In the genomic region with DNA sequence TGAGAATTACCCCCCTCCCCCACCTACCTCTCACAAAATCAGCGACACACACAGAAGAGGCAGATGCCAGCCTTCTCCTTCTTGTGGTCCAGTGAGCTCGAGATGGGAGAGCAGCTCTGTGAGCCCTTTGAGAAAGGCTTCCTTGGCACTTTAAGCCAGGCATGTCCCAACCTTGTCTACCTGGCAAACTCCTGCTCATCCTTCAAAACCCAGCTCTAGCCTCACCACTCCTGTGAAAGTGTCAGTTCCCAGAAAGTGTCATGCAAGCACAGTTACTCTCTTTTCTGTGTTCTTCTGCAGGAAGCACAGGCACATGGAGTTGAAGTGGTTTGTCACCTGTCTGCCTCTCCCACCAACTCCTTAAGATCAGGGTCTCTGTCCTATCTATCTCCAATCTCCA, we compare ENCODE assay signal across 13 cellular contexts. TPM values are rescaled to one million over a fixed set of nuclear protein-coding genes. Genes with fewer than 3 reads are reported as not detected.
A peak's percentile ranks its signal among the peaks of the same experiment; 100 is the strongest.
DNase-seq lines count a peak whose midpoint lies in the region; ATAC-seq, FAIRE-seq and TF ChIP-seq lines count a peak whose summit lies in the region.
"Had no signal": no experiment of that assay in that cellular context is flagged by ENCODE, and none has a peak within 500 bp of the region (broad histone marks: within the 10 kb centered on the region; RNA-seq: fewer than 3 reads in every experiment).

No MANE protein-coding gene starts in this region.

- no peaks in the 10 kb centered on the region for H3K9me3 ChIP-seq in HUES48 (ENCODE audit: control insufficient read depth, insufficient read depth, low read length)
- no peaks in the 10 kb centered on the region for H3K9me3 ChIP-seq in mammary epithelial cell (replicated peaks; ENCODE audit: insufficient read depth, low read length)
- no peaks in the 10 kb centered on the region for H3K9me3 ChIP-seq in HepG2 (ENCODE audit: low read length)
- H3K9me3 ChIP-seq in suprapubic skin, result no peaks in the 10 kb centered on the region
- H3K9me3 ChIP-seq in CD4-positive, alpha-beta T cell (ENCODE audit: control insufficient read depth, low read length), result no peaks in the 10 kb centered on the region

- no peak for TF ChIP-seq EP300 in HepG2 (IDR thresholded peaks at IDR 0.05; ENCODE audit: low read depth in 2 of 2, low read length in 2 of 2)
- no peak for TF ChIP-seq EP300 in HepG2 (CRISPR knock-in tag; IDR thresholded peaks at IDR 0.05; ENCODE audit: borderline replicate concordance)
- TF ChIP-seq EP300 in suprapubic skin (IDR thresholded peaks at IDR 0.05), result no peak

- 48% methylated on average over 2 of the region's 2 CpGs for WGBS in mammary epithelial cell (ENCODE audit: low coverage, missing lambda C conversion rate)
- 100% methylated on average over 1 of the region's 2 CpGs for WGBS in HepG2 (ENCODE audit: low lambda C conversion rate)
- 71% methylated on average over 2 of the region's 2 CpGs for WGBS in suprapubic skin

- H3K4me3 Mint-ChIP-seq in CD4-positive, alpha-beta T cell, result no peak overlapping the region
- no peak overlapping the region for H3K4me3 Mint-ChIP-seq in activated CD4-positive, alpha-beta memory T cell treated with anti-CD3 and anti-CD28 coated beads, Interleukin-2, amount 10 ng/mL, durations not matched to agents 7 days and 5 days

- no peaks in the 10 kb centered on the region for H4K20me1 ChIP-seq in mammary epithelial cell (ENCODE audit: insufficient read depth, low read length)
- no peaks in the 10 kb centered on the region for H4K20me1 ChIP-seq in HepG2 (ENCODE audit: insufficient read depth, low read length)

- H3K36me3 Mint-ChIP-seq in CD4-positive, alpha-beta T cell (ENCODE audit: low read depth), result no peaks in the 10 kb centered on the region
- H3K36me3 Mint-ChIP-seq in activated CD4-positive, alpha-beta memory T cell treated with anti-CD3 and anti-CD28 coated beads, Interleukin-2, amount 10 ng/mL, durations not matched to agents 7 days and 5 days (ENCODE audit: low read depth), result no peaks in the 10 kb centered on the region

- FAIRE-seq in HepG2 (lab: Jason Lieb, UNC), result no peak

- dilution Hi-C loops in mammary epithelial cell (cut with HindIII; ENCODE audit: low sequenced_read_pairs), result no loop called here

- no peak overlapping the region for H3K27ac Mint-ChIP-seq in CD4-positive, alpha-beta T cell
- H3K27ac Mint-ChIP-seq in activated CD4-positive, alpha-beta memory T cell treated with anti-CD3 and anti-CD28 coated beads, Interleukin-2, amount 10 ng/mL, durations not matched to agents 7 days and 5 days, result no peak overlapping the region

- H2AFZ ChIP-seq in mammary epithelial cell (ENCODE audit: low read depth, low read length), result peak overlapping the region; percentile 88
- H2AFZ ChIP-seq in HepG2 (ENCODE audit: low read length), result no peak overlapping the region

- TF ChIP-seq POLR2A in HepG2 (IDR thresholded peaks at IDR 0.05; ENCODE audit: insufficient read depth in 1 of 2, low read depth in 2 of 2, low read length in 2 of 2) (no peak), suprapubic skin (IDR thresholded peaks at IDR 0.05) (no peak)

- no TSS peak for BruUV-seq in mammary epithelial cell (replicated peaks; lab: Mats Ljungman, UMichigan)
- BruUV-seq in HepG2 (replicated peaks; lab: Mats Ljungman, UMichigan), result no TSS peak

- H3K4me1 ChIP-seq in HUES48 (ENCODE audit: control insufficient read depth, insufficient read depth, low read length) (peaks cover 17% of the 10 kb centered on the region), mammary epithelial cell (ENCODE audit: insufficient read depth, low read length) (peaks cover 18% of the 10 kb centered on the region), HepG2 (ENCODE audit: insufficient read depth, low read length) (peaks cover 51% of the 10 kb centered on the region), suprapubic skin (peaks cover 20% of the 10 kb centered on the region)

- peaks cover 6% of the 10 kb centered on the region; the same call in 1 of the 2 replicates for H3K27me3 ChIP-seq in HUES48 (ENCODE audit: control insufficient read depth, insufficient read depth, low read length)
- H3K27me3 ChIP-seq in mammary epithelial cell (ENCODE audit: insufficient read depth, low read length), result no peaks in the 10 kb centered on the region
- H3K27me3 ChIP-seq in HepG2 (ENCODE audit: control insufficient read depth in 1 of 2, insufficient read depth in 2 of 2, low read length in 2 of 2), result no peaks in the 10 kb centered on the region; a peak in 1 of 5 replicates
- H3K27me3 ChIP-seq in suprapubic skin, result peaks cover 4% of the 10 kb centered on the region
- H3K27me3 ChIP-seq in CD4-positive, alpha-beta T cell (ENCODE audit: control insufficient read depth, insufficient read depth, low read length), result peaks cover 43% of the 10 kb centered on the region

- peaks cover 50% of the 10 kb centered on the region for H3K27me3 Mint-ChIP-seq in CD4-positive, alpha-beta T cell
- H3K27me3 Mint-ChIP-seq in activated CD4-positive, alpha-beta memory T cell treated with anti-CD3 and anti-CD28 coated beads, Interleukin-2, amount 10 ng/mL, durations not matched to agents 7 days and 5 days, result peaks cover 33% of the 10 kb centered on the region

- H3K36me3 ChIP-seq in HUES48 (ENCODE audit: control insufficient read depth, insufficient read depth, low read length) (peaks cover 31% of the 10 kb centered on the region), mammary epithelial cell (ENCODE audit: insufficient read depth, low read length) (no peaks in the 10 kb centered on the region), HepG2 (replicated peaks in 1 of 2; ENCODE audit: control insufficient read depth in 1 of 2, insufficient read depth in 2 of 2, low read length in 2 of 2) (peaks cover 7 to 24% of the 10 kb centered on the region in 2 experiments; a peak in 4 of 5 replicates), suprapubic skin (peaks cover 11% of the 10 kb centered on the region)

- DNase-seq in mammary epithelial cell, result no peak
- no peak for DNase-seq in HepG2 (ENCODE audit: low spot score)
- DNase-seq in suprapubic skin (ENCODE audit: low spot score in 2 of 2), result no peak
- no peak for DNase-seq in CD4-positive, alpha-beta T cell
- no peak for DNase-seq in activated CD4-positive, alpha-beta memory T cell treated with anti-CD3 and anti-CD28 coated beads, Interleukin-2, amount 10 ng/mL, durations not matched to agents 7 days and 5 days
- DNase-seq in activated CD8-positive, alpha-beta memory T cell treated with anti-CD3 and anti-CD28 coated beads for 24 hours, result no peak
- DNase-seq: activated CD4-positive, alpha-beta T cell treated with anti-CD3 and anti-CD28 coated beads for 1 hour; activated T-cell treated with anti-CD3 and anti-CD28 coated beads, Interleukin-2, amount 50 U/mL, for 48 hours; Calu3; midbrain; NCI-H2227 treated with DMSO at 0.1 percent for 48 hours had no signal

- H3K4me2 ChIP-seq in mammary epithelial cell (ENCODE audit: insufficient read depth, low read depth, low read length) (peak overlapping the region; percentile 88), HepG2 (ENCODE audit: low read depth, low read length) (peak overlapping the region; percentile 98)

- ATAC-seq in HepG2 (no peak), HG03135 (IDR thresholded peaks at IDR 0.05; ENCODE audit: unreplicated experiment) (no peak)
- no peak for ATAC-seq in CD4-positive, alpha-beta T cell (ENCODE audit: poor library complexity)

- no peak for TF ChIP-seq CTCF in mammary epithelial cell (conservative IDR thresholded peaks at IDR 0.05 in 1 of 2, IDR thresholded peaks at IDR 0.05 in 1 of 2; ENCODE audit: extremely low read depth in 1 of 2, insufficient read depth in 1 of 2, low read depth in 1 of 2, low read length in 2 of 2)
- TF ChIP-seq CTCF in HepG2 (CRISPR knock-in tag; IDR thresholded peaks at IDR 0.05), result no peak
- TF ChIP-seq CTCF in suprapubic skin (IDR thresholded peaks at IDR 0.05), result no peak
- no peak for TF ChIP-seq CTCF in CD4-positive, alpha-beta T cell (IDR thresholded peaks at IDR 0.05)

- no peaks in the 10 kb centered on the region for H3K4me1 Mint-ChIP-seq in CD4-positive, alpha-beta T cell (ENCODE audit: low read depth)
- H3K4me1 Mint-ChIP-seq in activated CD4-positive, alpha-beta memory T cell treated with anti-CD3 and anti-CD28 coated beads, Interleukin-2, amount 10 ng/mL, durations not matched to agents 7 days and 5 days, result peaks cover 5% of the 10 kb centered on the region

- no peaks in the 10 kb centered on the region for H3K9me3 Mint-ChIP-seq in CD4-positive, alpha-beta T cell
- H3K9me3 Mint-ChIP-seq in activated CD4-positive, alpha-beta memory T cell treated with anti-CD3 and anti-CD28 coated beads, Interleukin-2, amount 10 ng/mL, durations not matched to agents 7 days and 5 days, result no peaks in the 10 kb centered on the region

- CTCF ChIA-PET in mammary epithelial cell (lab: Charles Lee; ENCODE audit: low non-redundant PET) (interaction anchor here (0.6 kb wide), 1 partner anchor 102 kb away, joined by 12 read pairs; no protein-coding TSS in a partner anchor), HepG2 (lab: Yijun Ruan, JAX; ENCODE audit: low intra/inter-chr PET ratio, low total read pairs) (no interaction called here)
- CTCF ChIA-PET in CD4-positive, alpha-beta T cell (lab: Charles Lee), result no interaction called here
- CTCF ChIA-PET in activated CD4-positive, alpha-beta memory T cell treated with anti-CD3 and anti-CD28 coated beads, Interleukin-2, amount 10 ng/mL, durations not matched to agents 7 days and 5 days (lab: Charles Lee), result interaction anchor here (1.1 to 2.4 kb wide), 3 partner anchors 20 to 146 kb away, joined by 4 to 6 read pairs (median 6); a partner anchor contains a TSS

- intact Hi-C loops in mammary epithelial cell (cut with micrococcal nuclease) (no loop called here), HepG2 (cut with micrococcal nuclease; ENCODE audit: unreplicated experiment) (no loop called here)
- intact Hi-C loops in CD4-positive, alpha-beta T cell (cut with DNase I, micrococcal nuclease), result no loop called here

- peak overlapping the region; percentile 84 for H3K4me3 ChIP-seq in HUES48 (ENCODE audit: low read depth, low read length)
- peak overlapping the region in 1 of 3 experiments; percentile 2 for H3K4me3 ChIP-seq in mammary epithelial cell (replicated peaks in 1 of 3; ENCODE audit: insufficient read depth in 1 of 3, low read depth in 2 of 3, low read length in 3 of 3)
- peak overlapping the region in 1 of 3 experiments; percentile 82; a peak in 1 of 6 replicates for H3K4me3 ChIP-seq in HepG2 (replicated peaks in 1 of 3; ENCODE audit: insufficient read depth in 1 of 3, low read depth in 2 of 3, low read length in 3 of 3)
- peak overlapping the region; percentile 64 for H3K4me3 ChIP-seq in suprapubic skin

- in situ Hi-C loops in mammary epithelial cell (cut with MboI; ENCODE audit: low sequenced_read_pairs in 2 of 2), result no loop called here
- in situ Hi-C loops in HepG2 (cut with HindIII; ENCODE audit: extremely low pct_ligation_motif_present, low pct_unique_long_range_greater_than_20kb), result no loop called here

- POLR2A ChIA-PET in HepG2 (lab: Yijun Ruan, JAX), result interaction anchor here (0.8 to 1.2 kb wide), 2 partner anchors 20 to 22 kb away, joined by 3 to 4 read pairs; no protein-coding TSS in a partner anchor
- POLR2A ChIA-PET in CD4-positive, alpha-beta T cell (lab: Charles Lee), result no interaction called here
- POLR2A ChIA-PET in activated CD4-positive, alpha-beta memory T cell treated with anti-CD3 and anti-CD28 coated beads, Interleukin-2, amount 10 ng/mL, durations not matched to agents 7 days and 5 days (lab: Charles Lee), result interaction anchor here (0.8 to 2.4 kb wide), 2 partner anchors 11 to 53 kb away, joined by 3 to 7 read pairs; a partner anchor contains a TSS

- H3K79me2 ChIP-seq in mammary epithelial cell (ENCODE audit: insufficient read depth, low read length), result no peaks in the 10 kb centered on the region
- H3K79me2 ChIP-seq in HepG2 (ENCODE audit: insufficient read depth, low read length), result peaks cover 12% of the 10 kb centered on the region

- no peak overlapping the region for H3K9ac ChIP-seq in HUES48 (ENCODE audit: low read depth, low read length)
- no peak overlapping the region for H3K9ac ChIP-seq in mammary epithelial cell (ENCODE audit: insufficient read depth, low read length)
- H3K9ac ChIP-seq in HepG2 (ENCODE audit: insufficient read depth, low read depth, low read length), result no peak overlapping the region

- TF ChIP-seq RAD21 in HepG2 (CRISPR knock-in tag; IDR thresholded peaks at IDR 0.05), result no peak

- H3K27ac ChIP-seq in HUES48 (ENCODE audit: low read depth, low read length) (no peak overlapping the region), mammary epithelial cell (ENCODE audit: insufficient read depth, low read depth, low read length) (no peak overlapping the region), HepG2 (ENCODE audit: extremely low read length, insufficient read depth, low read length) (no peak overlapping the region), suprapubic skin (no peak overlapping the region)
- no peak overlapping the region for H3K27ac ChIP-seq in CD4-positive, alpha-beta T cell (ENCODE audit: low read depth, low read length)

RNA-seq across cellular contexts. Expression of a gene that starts 1.6 kb away (rescaled TPM):
- total RNA-seq in mammary epithelial cell (100 to 1,000 TPM in 1 of 2 donors, 10 to 100 TPM in 1; 39.5 to 127 TPM), HepG2 (2016; rRNA removed; fragmentation: Illumina TruSeq; extraction: Trizol) (77.3 and 103 TPM in 2 replicates), suprapubic skin (10 to 100 TPM; 17.7 to 31.3 (median 30.3) TPM)
- polyA plus RNA-seq in mammary epithelial cell (91.0 TPM), HepG2 (2011; rRNA removed) (175 and 180 TPM in 2 replicates)
- 37.2 TPM for polyA minus RNA-seq in mammary epithelial cell
- total RNA-seq in HepG2 (2016; cell fraction: cytosol; rRNA removed; fragmentation: Illumina TruSeq; extraction: Trizol; ENCODE audit: low read depth), result 53.1 and 67.2 TPM in 2 replicates
- 79.2 and 109 TPM in 2 replicates for total RNA-seq in HepG2 (2016; cell fraction: insoluble cytoplasmic fraction; rRNA removed; fragmentation: Illumina TruSeq; extraction: Trizol)
- 111 and 127 TPM in 2 replicates for total RNA-seq in HepG2 (2016; cell fraction: membrane; rRNA removed; fragmentation: Illumina TruSeq; extraction: Trizol)
- 75.4 and 76.4 TPM in 2 replicates for total RNA-seq in HepG2 (2016; cell fraction: nucleus; rRNA removed; fragmentation: Illumina TruSeq; extraction: Trizol)
- 328 and 339 TPM in 2 replicates for polyA plus RNA-seq in HepG2 (2011; cell fraction: cytosol; rRNA removed)
- 173 and 209 TPM in 2 replicates for polyA plus RNA-seq in HepG2 (2011; cell fraction: nucleus; rRNA removed)
- polyA plus RNA-seq in HepG2 (2012), result 69.9 and 74.1 TPM in 2 replicates
- 92.0 and 118 TPM in 2 replicates for polyA plus RNA-seq in HepG2 (2016; cell fraction: cytosol; fragmentation: Illumina TruSeq; extraction: Trizol; ENCODE audit: low read depth)
- 87.3 and 89.1 TPM in 2 replicates for polyA plus RNA-seq in HepG2 (2016; cell fraction: insoluble cytoplasmic fraction; fragmentation: Illumina TruSeq; extraction: Trizol; ENCODE audit: low read depth)
- polyA plus RNA-seq in HepG2 (2016; cell fraction: membrane; fragmentation: Illumina TruSeq; extraction: Trizol; ENCODE audit: low read depth), result 118 and 131 TPM in 2 replicates
- polyA plus RNA-seq in HepG2 (2016; cell fraction: nucleus; fragmentation: Illumina TruSeq; extraction: Trizol; ENCODE audit: insufficient read depth, low read depth), result 139 and 141 TPM in 2 replicates
- polyA minus RNA-seq in HepG2 (2011; rRNA and poly(A)+ RNA removed; ENCODE audit: low replicate concordance), result 1.2 and 454 TPM in 2 replicates
- polyA minus RNA-seq in HepG2 (2011; cell fraction: cytosol; rRNA and poly(A)+ RNA removed), result 65.4 and 66.9 TPM in 2 replicates
- polyA minus RNA-seq in HepG2 (2011; cell fraction: nucleus; rRNA and poly(A)+ RNA removed), result 53.7 and 60.7 TPM in 2 replicates
- not detected for total RNA-seq in CD4-positive, alpha-beta T cell
- total RNA-seq in activated CD4-positive, alpha-beta memory T cell treated with anti-CD3 and anti-CD28 coated beads, Interleukin-2, amount 10 ng/mL, durations not matched to agents 7 days and 5 days, result 1 to 10 TPM; 2.7 to 4.4 TPM

RNA-seq across cellular contexts. Expression of a gene that starts 52.7 kb away (rescaled TPM):
- 10 to 100 TPM; 54.3 to 67.2 TPM for total RNA-seq in mammary epithelial cell
- polyA plus RNA-seq in mammary epithelial cell, result 55.2 TPM
- polyA minus RNA-seq in mammary epithelial cell, result 99.1 TPM
- 13.2 and 15.4 TPM in 2 replicates for total RNA-seq in HepG2 (2016; rRNA removed; fragmentation: Illumina TruSeq; extraction: Trizol)
- total RNA-seq in HepG2 (2016; cell fraction: cytosol; rRNA removed; fragmentation: Illumina TruSeq; extraction: Trizol; ENCODE audit: low read depth), result 3.0 and 3.6 TPM in 2 replicates
- total RNA-seq in HepG2 (2016; cell fraction: insoluble cytoplasmic fraction; rRNA removed; fragmentation: Illumina TruSeq; extraction: Trizol), result 12.4 and 13.8 TPM in 2 replicates
- total RNA-seq in HepG2 (2016; cell fraction: membrane; rRNA removed; fragmentation: Illumina TruSeq; extraction: Trizol), result 5.7 and 6.1 TPM in 2 replicates
- total RNA-seq in HepG2 (2016; cell fraction: nucleus; rRNA removed; fragmentation: Illumina TruSeq; extraction: Trizol), result 14.8 and 18.3 TPM in 2 replicates
- polyA plus RNA-seq in HepG2 (2011; rRNA removed), result 17.3 and 19.7 TPM in 2 replicates
- polyA plus RNA-seq in HepG2 (2011; cell fraction: cytosol; rRNA removed), result 15.1 and 24.7 TPM in 2 replicates
- 8.8 and 9.9 TPM in 2 replicates for polyA plus RNA-seq in HepG2 (2011; cell fraction: nucleus; rRNA removed)
- polyA plus RNA-seq in HepG2 (2012), result 21.0 and 26.3 TPM in 2 replicates
- 0.91 and 1.2 TPM in 2 replicates for polyA plus RNA-seq in HepG2 (2016; cell fraction: cytosol; fragmentation: Illumina TruSeq; extraction: Trizol; ENCODE audit: low read depth)
- 11.4 and 15.7 TPM in 2 replicates for polyA plus RNA-seq in HepG2 (2016; cell fraction: insoluble cytoplasmic fraction; fragmentation: Illumina TruSeq; extraction: Trizol; ENCODE audit: low read depth)
- 2.9 and 3.4 TPM in 2 replicates for polyA plus RNA-seq in HepG2 (2016; cell fraction: membrane; fragmentation: Illumina TruSeq; extraction: Trizol; ENCODE audit: low read depth)
- 8.9 and 12.3 TPM in 2 replicates for polyA plus RNA-seq in HepG2 (2016; cell fraction: nucleus; fragmentation: Illumina TruSeq; extraction: Trizol; ENCODE audit: insufficient read depth, low read depth)
- polyA minus RNA-seq in HepG2 (2011; rRNA and poly(A)+ RNA removed; ENCODE audit: low replicate concordance), result 1.8 and 19.9 TPM in 2 replicates
- polyA minus RNA-seq in HepG2 (2011; cell fraction: cytosol; rRNA and poly(A)+ RNA removed), result 24.6 and 25.3 TPM in 2 replicates
- 44.4 and 61.9 TPM in 2 replicates for polyA minus RNA-seq in HepG2 (2011; cell fraction: nucleus; rRNA and poly(A)+ RNA removed)
- 10 to 100 TPM; 70.5 to 92.3 (median 72.7) TPM for total RNA-seq in suprapubic skin
- total RNA-seq in CD4-positive, alpha-beta T cell, result 1 to 10 TPM; 5.8 to 6.4 TPM
- total RNA-seq in activated CD4-positive, alpha-beta memory T cell treated with anti-CD3 and anti-CD28 coated beads, Interleukin-2, amount 10 ng/mL, durations not matched to agents 7 days and 5 days, result 10 to 100 TPM in 1 of 2 experiments, 1 to 10 TPM in 1; 8.3 to 11.1 TPM

Comparison
In these comparisons a context has a peak if more than half of its experiments do, and no peak if none do; other contexts are left out.
1. CTCF ChIA-PET loops: an anchor here in mammary epithelial cell (0.6 kb wide) and activated CD4-positive, alpha-beta memory T cell treated with anti-CD3 and anti-CD28 coated beads, Interleukin-2, amount 10 ng/mL, durations not matched to agents 7 days and 5 days (1.1 to 2.4 kb wide); none called in HepG2 and CD4-positive, alpha-beta T cell.